ENCODE assay signal across 8 cellular contexts in the genomic region with DNA sequence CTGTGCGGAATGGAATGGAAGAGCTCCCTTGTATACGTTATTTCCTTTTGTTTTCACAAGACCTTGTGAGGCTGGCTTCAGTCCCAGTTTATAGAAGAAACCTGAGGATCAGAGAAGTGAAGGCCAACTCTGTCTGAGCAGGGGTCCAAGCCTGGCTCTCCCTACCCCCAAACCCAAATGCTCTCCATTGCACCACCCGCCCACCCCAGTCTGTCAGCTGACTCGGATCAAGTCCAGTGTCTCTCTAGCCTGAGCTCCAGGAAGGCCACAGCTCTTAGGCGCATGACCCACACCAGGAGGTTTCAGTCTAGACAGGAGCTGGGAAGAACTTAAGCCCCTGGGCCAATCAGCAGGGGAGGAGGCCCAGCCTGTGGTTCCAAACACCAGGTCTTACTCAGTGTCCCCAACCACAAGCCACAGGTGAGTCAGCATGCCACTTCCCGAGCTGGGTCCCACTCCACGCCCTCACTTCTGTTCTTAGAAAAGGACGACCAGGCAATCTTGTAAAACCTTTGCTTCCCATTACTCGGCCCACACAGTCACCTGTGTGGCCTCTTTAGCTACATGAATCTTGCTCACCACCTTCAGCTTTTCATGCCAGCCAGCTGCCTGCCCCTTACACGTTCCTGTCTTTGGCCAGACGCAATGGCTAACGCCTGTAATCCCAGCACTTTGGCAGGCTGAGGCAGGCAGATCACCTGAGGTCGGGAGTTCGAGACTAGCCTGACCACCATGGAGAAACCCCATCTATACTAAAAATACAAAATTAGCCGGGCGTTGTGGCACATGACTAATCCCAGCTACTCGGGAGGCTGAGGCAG. TPM values are rescaled to one million over a fixed set of nuclear protein-coding genes. Genes with fewer than 3 reads are reported as not detected.
DNase-seq lines count a peak whose midpoint lies in the region; ATAC-seq and TF ChIP-seq lines count a peak whose summit lies in the region.

No MANE protein-coding gene starts in this region.

- peaks cover 8% of the 10 kb centered on the region for H3K4me1 Mint-ChIP-seq in Caco-2 (ENCODE audit: low read depth, unreplicated experiment)

- BruUV-seq in Caco-2 (replicated peaks; lab: Mats Ljungman, UMichigan): no TSS peak

- TF ChIP-seq EP300 in ovary (IDR thresholded peaks at IDR 0.05): no peak

- peak; percentile 57 for ATAC-seq in HG02852 (IDR thresholded peaks at IDR 0.05; ENCODE audit: unreplicated experiment)
- ATAC-seq in right cardiac atrium: peak in 1 of 2 donors; percentile 3

- no peaks in the 10 kb centered on the region for H3K27me3 ChIP-seq in right cardiac atrium (ENCODE audit: control insufficient read depth, insufficient read depth)
- H3K27me3 ChIP-seq in Caco-2 (replicated peaks; ENCODE audit: control insufficient read depth, insufficient read depth, low read length): no peaks in the 10 kb centered on the region
- H3K27me3 ChIP-seq in ovary: no peaks in the 10 kb centered on the region

- DNase-seq in GM12864 (ENCODE audit: low read depth) (peak; percentile 90), RKO (ENCODE audit: low spot score) (peak; percentile 26), right cardiac atrium (no peak), Caco-2 (no peak), ovary (no peak)
- peak; percentile 96 for DNase-seq in activated effector memory CD4-positive, alpha-beta T cell treated with anti-CD3 and anti-CD28 coated beads, Interleukin-2, amount 50 U/mL, for 16 hours
- peak; percentile 92 to 94 (median 93) for DNase-seq in stimulated activated CD4-positive, alpha-beta T cell treated with anti-CD3 and anti-CD28 coated beads, TNF-alpha, amount 100 ng/mL, for 48 hours (ENCODE audit: low read depth in 3 of 3)

- no peaks in the 10 kb centered on the region for H3K27me3 Mint-ChIP-seq in Caco-2 (ENCODE audit: insufficient read depth, unreplicated experiment)

- H3K9me3 Mint-ChIP-seq in Caco-2 (ENCODE audit: unreplicated experiment): no peaks in the 10 kb centered on the region

- H3K4me1 ChIP-seq in right cardiac atrium (ENCODE audit: control insufficient read depth, insufficient read depth, low read length) (peaks cover 28% of the 10 kb centered on the region), Caco-2 (peaks cover 10% of the 10 kb centered on the region), ovary (ENCODE audit: insufficient read depth) (peaks cover 16% of the 10 kb centered on the region)

- H3K36me3 ChIP-seq in Caco-2 (ENCODE audit: control insufficient read depth, insufficient read depth, low read length) (no peaks in the 10 kb centered on the region; the same call in 1 of the 2 replicates), ovary (no peaks in the 10 kb centered on the region)

- CTCF ChIA-PET in Caco-2 (lab: Charles Lee): no interaction called here

- no peak for TF ChIP-seq POLR2A in ovary (IDR thresholded peaks at IDR 0.05)

- intact Hi-C loops in right cardiac atrium (cut with DNase I) (no loop called here), Caco-2 (cut with micrococcal nuclease; ENCODE audit: unreplicated experiment) (no loop called here), ovary (cut with DNase I) (no loop called here)

- H3K4me3 ChIP-seq in GM12864 (ENCODE audit: low read depth, low read length) (no peak overlapping the region), right cardiac atrium (ENCODE audit: low read length) (no peak overlapping the region), Caco-2 (ENCODE audit: low read depth, low read length) (no peak overlapping the region), ovary (no peak overlapping the region)

- H3K9me3 ChIP-seq in right cardiac atrium (ENCODE audit: control insufficient read depth, low read length): no peaks in the 10 kb centered on the region
- no peaks in the 10 kb centered on the region for H3K9me3 ChIP-seq in Caco-2
- no peaks in the 10 kb centered on the region for H3K9me3 ChIP-seq in ovary

- H3K4me3 Mint-ChIP-seq in Caco-2 (ENCODE audit: unreplicated experiment): no peak overlapping the region

- H3K27ac Mint-ChIP-seq in Caco-2 (ENCODE audit: unreplicated experiment): no peak overlapping the region

- H3K27ac ChIP-seq in right cardiac atrium (ENCODE audit: low read length) (peak overlapping the region; percentile 20), ovary (no peak overlapping the region)

- WGBS in right cardiac atrium: 81% methylated on average over 17 of the region's 17 CpGs
- 69 to 74% (median 72%) methylated on average over 17 of the region's 17 CpGs for WGBS in ovary, 3 donors

- no peak for TF ChIP-seq CTCF in GM12864 (IDR thresholded peaks at IDR 0.05; ENCODE audit: low read depth, low read length, missing control alignments)
- no peak for TF ChIP-seq CTCF in Caco-2 (IDR thresholded peaks at IDR 0.05; ENCODE audit: insufficient read depth in 1 of 2, low read depth in 1 of 2, low read length in 1 of 2, severe bottlenecking in 1 of 2, unreplicated experiment in 1 of 2)
- TF ChIP-seq CTCF in ovary (IDR thresholded peaks at IDR 0.05): no peak

- H3K36me3 Mint-ChIP-seq in Caco-2 (ENCODE audit: insufficient read depth, unreplicated experiment): peaks cover 5% of the 10 kb centered on the region

- POLR2A ChIA-PET in Caco-2 (lab: Charles Lee): no interaction called here

RNA-seq across cellular contexts. Expression of gene TK2, which starts 27.8 kb away (rescaled TPM):
- total RNA-seq in right cardiac atrium: 10 to 100 TPM; 23.6 to 25.6 (median 24.8) TPM
- 18.2 TPM for polyA plus RNA-seq in right cardiac atrium
- total RNA-seq in Caco-2 (2022): 18.2 and 19.3 TPM in 2 replicates
- total RNA-seq in ovary: 10 to 100 TPM; 17.0 to 42.0 (median 34.0) TPM
- 10 to 100 TPM; 21.1 to 80.6 TPM for polyA plus RNA-seq in ovary

RNA-seq across cellular contexts. Expression of gene CKLF, which starts 30.2 kb away (rescaled TPM):
- total RNA-seq in right cardiac atrium (10 to 100 TPM in 3 of 4 donors, 1 to 10 TPM in 1; 8.9 to 19.0 (median 13.3) TPM), Caco-2 (2022) (96.4 and 103 TPM in 2 replicates), ovary (10 to 100 TPM; 22.3 to 46.8 (median 30.6) TPM)
- polyA plus RNA-seq in right cardiac atrium (17.7 TPM), ovary (10 to 100 TPM; 34.2 to 36.7 TPM)

RNA-seq across cellular contexts. Expression of gene CMTM1, which starts 44.1 kb away (rescaled TPM):
- 1 to 10 TPM in 3 of 4 donors, under 1 TPM in 1; 0.82 to 2.6 (median 1.9) TPM for total RNA-seq in right cardiac atrium
- polyA plus RNA-seq in right cardiac atrium: 0.14 TPM
- 5.6 and 7.1 TPM in 2 replicates for total RNA-seq in Caco-2 (2022)
- total RNA-seq in ovary: 1 to 10 TPM; 1.0 to 7.1 (median 4.9) TPM
- under 1 TPM; 0.22 to 0.54 TPM for polyA plus RNA-seq in ovary

RNA-seq across cellular contexts. Expression of gene CMTM2, which starts 57.1 kb away (rescaled TPM):
- total RNA-seq in right cardiac atrium: under 1 TPM in 1 of 4 donors, not detected in 3; 0.47 TPM
- not detected for polyA plus RNA-seq in right cardiac atrium
- total RNA-seq in Caco-2 (2022): not detected in 2 replicates
- 1 to 10 TPM in 1 of 7 donors, under 1 TPM in 1, not detected in 5; 0.38 to 1.8 TPM for total RNA-seq in ovary
- under 1 TPM in 1 of 2 donors, not detected in 1; 0.21 TPM for polyA plus RNA-seq in ovary

Comparison
In these comparisons a context has a peak if more than half of its experiments do, and no peak if none do; other contexts are left out.
1. DNase-seq: peak in GM12864 (single experiment), RKO (single experiment), activated effector memory CD4-positive, alpha-beta T cell treated with anti-CD3 and anti-CD28 coated beads, Interleukin-2, amount 50 U/mL, for 16 hours (single experiment) and stimulated activated CD4-positive, alpha-beta T cell treated with anti-CD3 and anti-CD28 coated beads, TNF-alpha, amount 100 ng/mL, for 48 hours (3 of 3); none in right cardiac atrium (0 of 3), Caco-2 (0 of 2) and ovary (0 of 5).